Comparison of ENCODE assay signal across 8 cellular contexts in genomic region chr13:98571955-98572662, GRCh38. TPM values are rescaled to one million over a fixed set of nuclear protein-coding genes. Genes with fewer than 3 reads are reported as not detected.
DNase-seq lines count a peak whose midpoint lies in the region; ATAC-seq and TF ChIP-seq lines count a peak whose summit lies in the region.

No MANE protein-coding gene starts in this region.

- H3K4me1 Mint-ChIP-seq in activated CD4-positive, alpha-beta T cell treated with anti-CD3 and anti-CD28 coated beads, Interleukin-2, amount 10 ng/mL, durations not matched to agents 24 days and 14 days, result peaks cover 76% of the 10 kb centered on the region
- peaks cover 78 to 83% of the 10 kb centered on the region in 2 donors for H3K4me1 Mint-ChIP-seq in natural killer cell

- peak overlapping the region; percentile 90 for H3K27ac Mint-ChIP-seq in activated CD4-positive, alpha-beta T cell treated with anti-CD3 and anti-CD28 coated beads, Interleukin-2, amount 10 ng/mL, durations not matched to agents 24 days and 14 days
- peak overlapping the region; percentile 70 to 86 for H3K27ac Mint-ChIP-seq in natural killer cell

- peaks cover 21% of the 10 kb centered on the region for H3F3A ChIP-seq in OCI-LY1 (ENCODE audit: insufficient read depth, low read length)

- peak overlapping the region; percentile 54 for H3K9ac ChIP-seq in OCI-LY1 (ENCODE audit: low read length)

- H3K4me3 Mint-ChIP-seq in activated CD4-positive, alpha-beta T cell treated with anti-CD3 and anti-CD28 coated beads, Interleukin-2, amount 10 ng/mL, durations not matched to agents 24 days and 14 days, result peak overlapping the region; percentile 80
- peak overlapping the region; percentile 87 for H3K4me3 Mint-ChIP-seq in natural killer cell

- DNase-seq in activated CD4-positive, alpha-beta T cell treated with anti-CD3 and anti-CD28 coated beads, Interleukin-2, amount 10 ng/mL, durations not matched to agents 24 days and 14 days, result peak; percentile 75
- DNase-seq in activated CD4-positive, alpha-beta T cell treated with anti-CD3 and anti-CD28 coated beads for 4 hours, result no peak
- DNase-seq in choroid plexus epithelial cell (ENCODE audit: low read depth) (peak; percentile 37), natural killer cell (no peak), middle frontal gyrus (ENCODE audit: extremely low spot score, low spot score) (no peak), hippocampal formation (lab: John Stamatoyannopoulos, UW) (no peak), glomerular visceral epithelial cell (ENCODE audit: extremely low spot score) (no peak)

- H3K9me3 Mint-ChIP-seq in activated CD4-positive, alpha-beta T cell treated with anti-CD3 and anti-CD28 coated beads, Interleukin-2, amount 10 ng/mL, durations not matched to agents 24 days and 14 days, result no peaks in the 10 kb centered on the region
- H3K9me3 Mint-ChIP-seq in natural killer cell, result no peaks in the 10 kb centered on the region

- H3K36me3 Mint-ChIP-seq in activated CD4-positive, alpha-beta T cell treated with anti-CD3 and anti-CD28 coated beads, Interleukin-2, amount 10 ng/mL, durations not matched to agents 24 days and 14 days (ENCODE audit: low read depth), result peaks cover 40% of the 10 kb centered on the region
- H3K36me3 Mint-ChIP-seq in natural killer cell, result no peaks in the 10 kb centered on the region

- H3K4me3 ChIP-seq in OCI-LY1 (ENCODE audit: low read depth, low read length, poor library complexity, severe bottlenecking) (peak overlapping the region; percentile 55), choroid plexus epithelial cell (ENCODE audit: low read depth, low read length) (no peak overlapping the region)

- H3K9me2 ChIP-seq in OCI-LY1 (ENCODE audit: low read depth, low read length), result no peaks in the 10 kb centered on the region

- H3K9me3 ChIP-seq in OCI-LY1 (ENCODE audit: low read length), result no peaks in the 10 kb centered on the region

- no peaks in the 10 kb centered on the region for H3K27me3 ChIP-seq in OCI-LY1 (ENCODE audit: insufficient read depth, low read length)

- H3K27me3 Mint-ChIP-seq in activated CD4-positive, alpha-beta T cell treated with anti-CD3 and anti-CD28 coated beads, Interleukin-2, amount 10 ng/mL, durations not matched to agents 24 days and 14 days, result no peaks in the 10 kb centered on the region
- no peaks in the 10 kb centered on the region for H3K27me3 Mint-ChIP-seq in natural killer cell (ENCODE audit: low read depth in 2 of 2)

- H4K20me1 ChIP-seq in OCI-LY1 (ENCODE audit: insufficient read depth, low read length), result no peaks in the 10 kb centered on the region

- intact Hi-C loops in activated CD4-positive, alpha-beta T cell treated with anti-CD3 and anti-CD28 coated beads, Interleukin-2, amount 10 ng/mL, durations not matched to agents 24 days and 14 days (cut with micrococcal nuclease), result loop anchor here (1.0 to 10.0 kb wide), 5 partner anchors 96 to 740 kb away; no protein-coding TSS in a partner anchor
- intact Hi-C loops in natural killer cell (cut with micrococcal nuclease), result no loop called here

- ATAC-seq in natural killer cell, result no peak

- H2AFZ ChIP-seq in OCI-LY1 (ENCODE audit: low read length), result no peak overlapping the region

- H3K27ac ChIP-seq in OCI-LY1 (ENCODE audit: low read depth, low read length, poor library complexity, severe bottlenecking), result peak overlapping the region; percentile 87

- peaks cover 85% of the 10 kb centered on the region for H3K79me2 ChIP-seq in OCI-LY1 (ENCODE audit: insufficient read depth, low read length)

- TF ChIP-seq CTCF in OCI-LY1 (IDR thresholded peaks at IDR 0.05; ENCODE audit: low read length) (no peak), choroid plexus epithelial cell (conservative IDR thresholded peaks at IDR 0.05; ENCODE audit: low read depth, low read length) (no peak), natural killer cell (IDR thresholded peaks at IDR 0.05) (no peak)

- peaks cover 73% of the 10 kb centered on the region for H3K4me1 ChIP-seq in OCI-LY1 (ENCODE audit: insufficient read depth, low read length, severe bottlenecking)

- H3K4me2 ChIP-seq in OCI-LY1 (ENCODE audit: low read length), result peak overlapping the region; percentile 95

- H3K36me3 ChIP-seq in OCI-LY1 (ENCODE audit: insufficient read depth, low read length), result peaks cover 10% of the 10 kb centered on the region; the same call in 1 of the 2 replicates

RNA-seq across cellular contexts. Expression of gene STK24, which starts 4.8 kb away (rescaled TPM):
- 127 and 136 TPM in 2 replicates for total RNA-seq in activated CD4-positive, alpha-beta T cell treated with anti-CD3 and anti-CD28 coated beads, Interleukin-2, amount 10 ng/mL, durations not matched to agents 24 days and 14 days
- total RNA-seq in natural killer cell, result 10 to 100 TPM; 64.5 to 78.4 (median 70.4) TPM

Comparison
In these comparisons a context has a peak if more than half of its experiments do, and no peak if none do; other contexts are left out.
1. DNase-seq: peak in activated CD4-positive, alpha-beta T cell treated with anti-CD3 and anti-CD28 coated beads, Interleukin-2, amount 10 ng/mL, durations not matched to agents 24 days and 14 days (single experiment) and choroid plexus epithelial cell (single experiment); none in activated CD4-positive, alpha-beta T cell treated with anti-CD3 and anti-CD28 coated beads for 4 hours (0 of 2), natural killer cell (single experiment), middle frontal gyrus (single experiment), hippocampal formation (0 of 2) and glomerular visceral epithelial cell (single experiment).